1 cellular context compared by ENCODE assay signal in genomic region chr6:110878751-110879539, GRCh38.
TF ChIP-seq lines count a peak whose summit lies in the region.

No MANE protein-coding gene starts in this region.

TF ChIP-seq in HCT116, 20 proteins besides CTCF, POLR2A, EP300 and RAD21 (continued from another document):
- TF ChIP-seq ELF1 (IDR thresholded peaks at IDR 0.05; ENCODE audit: borderline replicate concordance, low read depth) (no peak), SP1 (IDR thresholded peaks at IDR 0.05; ENCODE audit: low read depth) (no peak), CBX3 (IDR thresholded peaks at IDR 0.05; ENCODE audit: low read depth) (no peak), ZFX (IDR thresholded peaks at IDR 0.05) (no peak), TCF7L2 (IDR thresholded peaks at IDR 0.05; ENCODE audit: borderline replicate concordance, extremely low read depth, insufficient read depth, insufficient read length) (no peak), POLR2AphosphoS5 (IDR thresholded peaks at IDR 0.05; ENCODE audit: low read depth, low read length) (no peak)
